ENCODE assay signal across 23 cellular contexts in genomic region chr1:236888903-236889302, GRCh38.
DNase-seq lines count a peak whose midpoint lies in the region; ATAC-seq and TF ChIP-seq lines count a peak whose summit lies in the region.
"Had no signal": no experiment of that assay in that cellular context is flagged by ENCODE, and none has a peak within 500 bp of the region (broad histone marks: within the 10 kb centered on the region; RNA-seq: fewer than 3 reads in every experiment).

No MANE protein-coding gene starts in this region.

- peaks cover 14% of the 10 kb centered on the region for H3K4me1 Mint-ChIP-seq in glutamatergic neuron (ENCODE audit: low read depth, unreplicated experiment)
- H3K4me1 Mint-ChIP-seq: activated CD4-positive, alpha-beta T cell treated with anti-CD3 and anti-CD28 coated beads, Interleukin-2, amount 10 ng/mL, durations not matched to agents 24 days and 14 days; B cell; naive thymus-derived CD4-positive, alpha-beta T cell had no signal

- peaks cover 5% of the 10 kb centered on the region for H3K9me3 Mint-ChIP-seq in glutamatergic neuron (ENCODE audit: unreplicated experiment)
- H3K9me3 Mint-ChIP-seq: activated CD4-positive, alpha-beta T cell treated with anti-CD3 and anti-CD28 coated beads, Interleukin-2, amount 10 ng/mL, durations not matched to agents 24 days and 14 days; endodermal cell; naive thymus-derived CD4-positive, alpha-beta T cell had no signal

- H3K9me3 ChIP-seq in muscle layer of colon (ENCODE audit: low read length) (no peaks in the 10 kb centered on the region), thyroid gland (no peaks in the 10 kb centered on the region)
- H3K9me3 ChIP-seq: Caco-2, tibial nerve had no signal

- no peaks in the 10 kb centered on the region for H3K27me3 Mint-ChIP-seq in glutamatergic neuron (ENCODE audit: unreplicated experiment)
- H3K27me3 Mint-ChIP-seq: activated CD4-positive, alpha-beta T cell treated with anti-CD3 and anti-CD28 coated beads, Interleukin-2, amount 10 ng/mL, durations not matched to agents 24 days and 14 days; B cell; naive thymus-derived CD4-positive, alpha-beta T cell had no signal

- no peak for TF ChIP-seq POLR2A in thyroid gland (IDR thresholded peaks at IDR 0.05)

- H3K27ac ChIP-seq in dorsolateral prefrontal cortex = no peak overlapping the region
- H3K27ac ChIP-seq in muscle layer of colon (ENCODE audit: low read depth, low read length) = peak overlapping the region; percentile 20
- H3K27ac ChIP-seq in thyroid gland = no peak overlapping the region
- H3K27ac ChIP-seq: 22Rv1, GM23248, tibial nerve had no signal

- no peak overlapping the region for H3K4me3 Mint-ChIP-seq in glutamatergic neuron (ENCODE audit: unreplicated experiment)
- H3K4me3 Mint-ChIP-seq: activated CD4-positive, alpha-beta T cell treated with anti-CD3 and anti-CD28 coated beads, Interleukin-2, amount 10 ng/mL, durations not matched to agents 24 days and 14 days; B cell; endodermal cell had no signal

- TF ChIP-seq CTCF in dorsolateral prefrontal cortex (IDR thresholded peaks at IDR 0.05 in 54 of 56, conservative IDR thresholded peaks at IDR 0.05 in 2 of 56; ENCODE audit: low read depth in 1 of 56, partially characterized antibody in 56 of 56) (no peak), thyroid gland (IDR thresholded peaks at IDR 0.05) (no peak), glutamatergic neuron (IDR thresholded peaks at IDR 0.05; ENCODE audit: partially characterized antibody, unreplicated experiment) (no peak)

- H3K36me3 Mint-ChIP-seq in glutamatergic neuron (ENCODE audit: unreplicated experiment) = peaks cover 5% of the 10 kb centered on the region

- no peak overlapping the region for H3K4me3 ChIP-seq in dorsolateral prefrontal cortex
- no peak overlapping the region for H3K4me3 ChIP-seq in muscle layer of colon (ENCODE audit: low read depth in 1 of 2, low read length in 2 of 2)
- no peak overlapping the region for H3K4me3 ChIP-seq in thyroid gland (replicated peaks in 1 of 3)
- H3K4me3 ChIP-seq: GM23248, tibial nerve had no signal

- 57 to 59% methylated on average over 8 of the region's 8 CpGs for WGBS in thyroid gland, 2 donors

- peak; percentile 29 to 75 for DNase-seq in NCI-H2081 (lab: John Stamatoyannopoulos, UW)
- no peak for DNase-seq in NCI-H2081 treated with DMSO at 0.1 percent for 48 hours (lab: John Stamatoyannopoulos, UW)
- peak in 6 of 10 donors; percentile 41 to 77 (median 46) for DNase-seq in dorsolateral prefrontal cortex
- peak; percentile 63 to 73 for DNase-seq in thyroid gland
- no peak for DNase-seq in glutamatergic neuron
- DNase-seq: activated CD4-positive, alpha-beta T cell treated with anti-CD3 and anti-CD28 coated beads, Interleukin-2, amount 10 ng/mL, durations not matched to agents 24 days and 14 days; activated effector memory CD4-positive, alpha-beta T cell treated with anti-CD3 and anti-CD28 coated beads, Interleukin-2, amount 50 U/mL, for 16 hours; amniotic stem cell; Caco-2; EL; endodermal cell; GM23248; Karpas-422; naive thymus-derived CD4-positive, alpha-beta T cell; NCI-H1105; NCI-H526; SHP77 treated with DMSO at 0.1 percent for 48 hours had no signal

- H3K9ac ChIP-seq in muscle layer of colon (ENCODE audit: low read length) = no peak overlapping the region
- H3K9ac ChIP-seq: GM23248 had no signal

- H3K4me1 ChIP-seq in muscle layer of colon (ENCODE audit: insufficient read depth, low read length) = peaks cover 52% of the 10 kb centered on the region
- peaks cover 0 to 3% of the 10 kb centered on the region in 2 donors for H3K4me1 ChIP-seq in thyroid gland
- H3K4me1 ChIP-seq: Caco-2, tibial nerve had no signal

- H3K27ac Mint-ChIP-seq in glutamatergic neuron (ENCODE audit: unreplicated experiment) = no peak overlapping the region
- H3K27ac Mint-ChIP-seq: activated CD4-positive, alpha-beta T cell treated with anti-CD3 and anti-CD28 coated beads, Interleukin-2, amount 10 ng/mL, durations not matched to agents 24 days and 14 days; B cell; endodermal cell had no signal

- H3K27me3 ChIP-seq in dorsolateral prefrontal cortex = no peaks in the 10 kb centered on the region
- H3K27me3 ChIP-seq in muscle layer of colon (ENCODE audit: control insufficient read depth in 1 of 2, insufficient read depth in 2 of 2, low read length in 2 of 2) = no peaks in the 10 kb centered on the region
- H3K27me3 ChIP-seq in thyroid gland = no peaks in the 10 kb centered on the region
- H3K27me3 ChIP-seq: tibial nerve had no signal

- ATAC-seq in HG02571 (IDR thresholded peaks at IDR 0.05; ENCODE audit: unreplicated experiment) (no peak), GM19395 (IDR thresholded peaks at IDR 0.05; ENCODE audit: unreplicated experiment) (no peak)
- ATAC-seq: naive thymus-derived CD4-positive, alpha-beta T cell had no signal

- intact Hi-C loops in dorsolateral prefrontal cortex (cut with DNase I) = no loop called here
- intact Hi-C loops in thyroid gland (cut with DNase I) = no loop called here

- H3K36me3 ChIP-seq in muscle layer of colon (ENCODE audit: insufficient read depth, low read length) (peaks cover 43% of the 10 kb centered on the region), thyroid gland (peaks cover 45 to 53% of the 10 kb centered on the region in 2 donors)

Comparison
In these comparisons a context has a peak if more than half of its experiments do, and no peak if none do; other contexts are left out.
1. DNase-seq: peak in NCI-H2081 (2 of 2), dorsolateral prefrontal cortex (6 of 10) and thyroid gland (2 of 2); none in NCI-H2081 treated with DMSO at 0.1 percent for 48 hours (single experiment) and glutamatergic neuron (single experiment).